8 cellular contexts compared by ENCODE assay signal in genomic region chr6:55980627-55981211, GRCh38.
A peak's percentile ranks its signal among the peaks of the same experiment; 100 is the strongest.
DNase-seq lines count a peak whose midpoint lies in the region; ATAC-seq and TF ChIP-seq lines count a peak whose summit lies in the region.

No MANE protein-coding gene starts in this region.

- no peaks in the 10 kb centered on the region for H3K79me2 ChIP-seq in GM23338 (replicated peaks; ENCODE audit: insufficient read depth)

- peak; percentile 61 for TF ChIP-seq CTCF in CD14-positive monocyte (IDR thresholded peaks at IDR 0.05)
- TF ChIP-seq CTCF in GM23338 (conservative IDR thresholded peaks at IDR 0.05; ENCODE audit: low read depth in 2 of 2), result peak; percentile 76 to 92
- TF ChIP-seq CTCF in astrocyte of the spinal cord (IDR thresholded peaks at IDR 0.05; ENCODE audit: low read depth, low read length), result peak; percentile 58
- TF ChIP-seq CTCF in kidney epithelial cell (IDR thresholded peaks at IDR 0.05; ENCODE audit: insufficient read depth, low read length, poor library complexity, severe bottlenecking), result peak; percentile 54

- no peaks in the 10 kb centered on the region; the same call in 1 of the 2 replicates for H3K9me2 ChIP-seq in GM23338 (ENCODE audit: insufficient read depth)

- in situ Hi-C loops in astrocyte of the spinal cord (cut with HindIII; ENCODE audit: low sequenced_read_pairs), result no loop called here

- H3K4me1 Mint-ChIP-seq in CD14-positive monocyte (no peaks in the 10 kb centered on the region), GM23338 (peaks cover 11% of the 10 kb centered on the region; the same call in 2 of the 3 replicates)
- no peaks in the 10 kb centered on the region for H3K4me1 Mint-ChIP-seq in activated CD4-positive, alpha-beta T cell treated with anti-CD3 and anti-CD28 coated beads, Interleukin-2, amount 10 ng/mL, durations not matched to agents 24 days and 14 days

- ATAC-seq in GM23338 (peak; percentile 57), GM18873 (IDR thresholded peaks at IDR 0.05; ENCODE audit: low FRiP score, unreplicated experiment) (no peak)

- H3K4me3 ChIP-seq in GM23338 (no peak overlapping the region), astrocyte of the spinal cord (ENCODE audit: low read depth, low read length) (no peak overlapping the region), kidney epithelial cell (ENCODE audit: low read depth, low read length) (no peak overlapping the region)

- H3F3A ChIP-seq in GM23338 (replicated peaks; ENCODE audit: low read depth), result no peaks in the 10 kb centered on the region

- no peak overlapping the region for H3K4me2 ChIP-seq in GM23338

- H3K9me3 Mint-ChIP-seq in CD14-positive monocyte (peaks cover 2 to 7% (median 5%) of the 10 kb centered on the region in 7 donors), GM23338 (peaks cover 3% of the 10 kb centered on the region; the same call in 2 of the 3 replicates)
- no peaks in the 10 kb centered on the region for H3K9me3 Mint-ChIP-seq in activated CD4-positive, alpha-beta T cell treated with anti-CD3 and anti-CD28 coated beads, Interleukin-2, amount 10 ng/mL, durations not matched to agents 24 days and 14 days

- peaks cover 0 to 6% (median 5%) of the 10 kb centered on the region in 3 donors for H3K27me3 Mint-ChIP-seq in CD14-positive monocyte (ENCODE audit: low read depth in 3 of 3)
- H3K27me3 Mint-ChIP-seq in GM23338 (ENCODE audit: insufficient read depth, low read depth, poor library complexity), result no peaks in the 10 kb centered on the region
- no peaks in the 10 kb centered on the region for H3K27me3 Mint-ChIP-seq in activated CD4-positive, alpha-beta T cell treated with anti-CD3 and anti-CD28 coated beads, Interleukin-2, amount 10 ng/mL, durations not matched to agents 24 days and 14 days

- DNase-seq in CD14-positive monocyte (ENCODE audit: low spot score) (no peak), GM23338 (ENCODE audit: low spot score) (peak; percentile 85), NCI-H2196 treated with DMSO at 0.1 percent for 48 hours (lab: John Stamatoyannopoulos, UW; ENCODE audit: unreplicated experiment) (peak; percentile 21), astrocyte of the spinal cord (ENCODE audit: low read depth, low spot score) (peak; percentile 50), kidney epithelial cell (ENCODE audit: low read depth) (no peak)
- no peak for DNase-seq in activated CD4-positive, alpha-beta T cell treated with anti-CD3 and anti-CD28 coated beads, Interleukin-2, amount 10 ng/mL, durations not matched to agents 24 days and 14 days
- DNase-seq in stimulated activated CD4-positive, alpha-beta T cell treated with anti-CD3 and anti-CD28 coated beads, Interleukin-4, amount 100 ng/mL, for 24 hours, result no peak

- intact Hi-C loops in CD14-positive monocyte (cut with micrococcal nuclease), result loop anchor here (2.0 to 5.0 kb wide), 2 partner anchors 310 to 312 kb away; no protein-coding TSS in a partner anchor
- intact Hi-C loops in activated CD4-positive, alpha-beta T cell treated with anti-CD3 and anti-CD28 coated beads, Interleukin-2, amount 10 ng/mL, durations not matched to agents 24 days and 14 days (cut with micrococcal nuclease), result loop anchor here (10.0 kb wide), 2 partner anchors 314 to 614 kb away; no protein-coding TSS in a partner anchor

- no peak overlapping the region for H3K27ac ChIP-seq in GM23338 (ENCODE audit: low read depth)

- H3K36me3 Mint-ChIP-seq in CD14-positive monocyte, result no peaks in the 10 kb centered on the region
- peaks cover 2% of the 10 kb centered on the region; the same call in 2 of the 3 replicates for H3K36me3 Mint-ChIP-seq in GM23338 (ENCODE audit: low read depth)
- H3K36me3 Mint-ChIP-seq in activated CD4-positive, alpha-beta T cell treated with anti-CD3 and anti-CD28 coated beads, Interleukin-2, amount 10 ng/mL, durations not matched to agents 24 days and 14 days (ENCODE audit: low read depth), result no peaks in the 10 kb centered on the region

- H3K4me3 Mint-ChIP-seq in CD14-positive monocyte (no peak overlapping the region), GM23338 (no peak overlapping the region)
- H3K4me3 Mint-ChIP-seq in activated CD4-positive, alpha-beta T cell treated with anti-CD3 and anti-CD28 coated beads, Interleukin-2, amount 10 ng/mL, durations not matched to agents 24 days and 14 days, result no peak overlapping the region

- no peaks in the 10 kb centered on the region for H3K27me3 ChIP-seq in GM23338 (ENCODE audit: insufficient read depth)
- no peaks in the 10 kb centered on the region for H3K27me3 ChIP-seq in kidney epithelial cell (ENCODE audit: control insufficient read depth, insufficient read depth, low read length)

- no peak overlapping the region for H2AFZ ChIP-seq in GM23338

- H3K27ac Mint-ChIP-seq in CD14-positive monocyte, result no peak overlapping the region
- H3K27ac Mint-ChIP-seq in GM23338, result no peak overlapping the region
- H3K27ac Mint-ChIP-seq in activated CD4-positive, alpha-beta T cell treated with anti-CD3 and anti-CD28 coated beads, Interleukin-2, amount 10 ng/mL, durations not matched to agents 24 days and 14 days, result no peak overlapping the region

- H3K36me3 ChIP-seq in GM23338 (ENCODE audit: insufficient read depth) (no peaks in the 10 kb centered on the region), kidney epithelial cell (ENCODE audit: control insufficient read depth, insufficient read depth, low read length) (no peaks in the 10 kb centered on the region)

- no peaks in the 10 kb centered on the region for H3K4me1 ChIP-seq in GM23338 (ENCODE audit: insufficient read depth)

- H4K20me1 ChIP-seq in GM23338 (replicated peaks; ENCODE audit: insufficient read depth), result no peaks in the 10 kb centered on the region

TF ChIP-seq in GM23338, 12 proteins besides CTCF, POLR2A, EP300 and RAD21:
- no peak for TF ChIP-seq ZNF331 (CRISPR knock-in tag; IDR thresholded peaks at IDR 0.05; ENCODE audit: low read depth)
- no peak for TF ChIP-seq ZNF462 (CRISPR knock-in tag; IDR thresholded peaks at IDR 0.05)
- no peak for TF ChIP-seq POLR2AphosphoS5 (IDR thresholded peaks at IDR 0.05; ENCODE audit: low read depth)
- TF ChIP-seq EZH2phosphoT487 (IDR thresholded peaks at IDR 0.05; ENCODE audit: unreplicated experiment), result no peak
- no peak for TF ChIP-seq STAT1 (IDR thresholded peaks at IDR 0.05; ENCODE audit: unreplicated experiment)
- TF ChIP-seq JUNB (IDR thresholded peaks at IDR 0.05; ENCODE audit: unreplicated experiment), result no peak
- TF ChIP-seq NANOG (IDR thresholded peaks at IDR 0.05; ENCODE audit: borderline replicate concordance), result no peak
- no peak for TF ChIP-seq ZNF114 (CRISPR knock-in tag; IDR thresholded peaks at IDR 0.05)
TF ChIP-seq in GM23338: peak in this region for 0.

Comparison
In these comparisons a context has a peak if more than half of its experiments do, and no peak if none do; other contexts are left out.
1. DNase-seq: peak in GM23338 (single experiment), NCI-H2196 treated with DMSO at 0.1 percent for 48 hours (single experiment) and astrocyte of the spinal cord (single experiment); none in CD14-positive monocyte (single experiment), kidney epithelial cell (single experiment), activated CD4-positive, alpha-beta T cell treated with anti-CD3 and anti-CD28 coated beads, Interleukin-2, amount 10 ng/mL, durations not matched to agents 24 days and 14 days (single experiment) and stimulated activated CD4-positive, alpha-beta T cell treated with anti-CD3 and anti-CD28 coated beads, Interleukin-4, amount 100 ng/mL, for 24 hours (single experiment).
2. Peak in every context shown above with its lines, with median percentiles within 50 percentile points of each other: CTCF ChIP-seq.